Comparison of ENCODE assay signal across 9 cellular contexts in genomic region chr22:31083377-31083768, GRCh38. TPM values are rescaled to one million over a fixed set of nuclear protein-coding genes. Genes with fewer than 3 reads are reported as not detected.
DNase-seq lines count a peak whose midpoint lies in the region; ATAC-seq and TF ChIP-seq lines count a peak whose summit lies in the region.
"Had no signal": no experiment of that assay in that cellular context is flagged by ENCODE, and none has a peak within 500 bp of the region (broad histone marks: within the 10 kb centered on the region; RNA-seq: fewer than 3 reads in every experiment).

No MANE protein-coding gene starts in this region.

- H3K36me3 ChIP-seq in duodenal mucosa (ENCODE audit: control insufficient read depth in 1 of 2, insufficient read depth in 2 of 2, low read length in 2 of 2) = peaks cover 7 to 12% of the 10 kb centered on the region in 2 donors

- no peaks in the 10 kb centered on the region for H3K27me3 Mint-ChIP-seq in osteocyte (ENCODE audit: unreplicated experiment)

- H3K4me3 ChIP-seq in duodenal mucosa (ENCODE audit: low read depth in 1 of 2, low read length in 2 of 2) = peak overlapping the region; percentile 87 to 93

- ATAC-seq in HG02852 (IDR thresholded peaks at IDR 0.05; ENCODE audit: unreplicated experiment) (no peak), GM18861 (IDR thresholded peaks at IDR 0.05; ENCODE audit: unreplicated experiment) (no peak), GM18517 (IDR thresholded peaks at IDR 0.05; ENCODE audit: unreplicated experiment) (no peak)

- H3K4me1 ChIP-seq in duodenal mucosa (ENCODE audit: control insufficient read depth in 1 of 2, insufficient read depth in 2 of 2, low read length in 2 of 2) = peaks cover 59 to 62% of the 10 kb centered on the region in 2 donors

- H3K4me1 Mint-ChIP-seq in osteocyte (ENCODE audit: unreplicated experiment) = peaks cover 40% of the 10 kb centered on the region

- peak overlapping the region; percentile 84 for H3K4me3 Mint-ChIP-seq in osteocyte (ENCODE audit: unreplicated experiment)

- H3K9me3 ChIP-seq in duodenal mucosa (ENCODE audit: control insufficient read depth in 1 of 2, low read length in 2 of 2) = no peaks in the 10 kb centered on the region

- no peak for TF ChIP-seq CTCF in osteocyte (IDR thresholded peaks at IDR 0.05)

- no peaks in the 10 kb centered on the region for H3K9me3 Mint-ChIP-seq in osteocyte (ENCODE audit: unreplicated experiment)

- H3K9ac ChIP-seq in duodenal mucosa (ENCODE audit: low read depth in 1 of 2, low read length in 2 of 2) = peak overlapping the region; percentile 67 to 93

- peak overlapping the region; percentile 91 for H3K27ac ChIP-seq in duodenal mucosa (ENCODE audit: low read depth, low read length)

- H3K27me3 ChIP-seq in duodenal mucosa (ENCODE audit: control insufficient read depth in 1 of 2, insufficient read depth in 2 of 2, low read length in 2 of 2) = no peaks in the 10 kb centered on the region

- no peaks in the 10 kb centered on the region for H3K36me3 Mint-ChIP-seq in osteocyte (ENCODE audit: unreplicated experiment)

- H3K27ac Mint-ChIP-seq in osteocyte (ENCODE audit: unreplicated experiment) = peak overlapping the region; percentile 93

- DNase-seq in DMS53 treated with DMSO at 0.1 percent for 48 hours (lab: John Stamatoyannopoulos, UW; ENCODE audit: unreplicated experiment) (peak; percentile 2), NCI-H2081 treated with DMSO at 0.1 percent for 48 hours (lab: John Stamatoyannopoulos, UW) (peak; percentile 67), osteocyte (ENCODE audit: extremely low spot score, unreplicated experiment) (no peak), HUDEP-2 (lab: John Stamatoyannopoulos, UW; ENCODE audit: unreplicated experiment in 76 of 76) (no peak)

RNA-seq across cellular contexts. Expression of gene SMTN, which starts 2.3 kb away (rescaled TPM):
- 27.2 and 31.8 TPM in 2 replicates for total RNA-seq in osteocyte

RNA-seq across cellular contexts. Expression of gene SELENOM, which starts 24.0 kb away (rescaled TPM):
- 176 and 186 TPM in 2 replicates for total RNA-seq in osteocyte

RNA-seq across cellular contexts. Expression of gene INPP5J, which starts 39.4 kb away (rescaled TPM):
- total RNA-seq in osteocyte = 3.0 and 3.5 TPM in 2 replicates
- total RNA-seq: subcutaneous adipose tissue had no signal

RNA-seq across cellular contexts. Expression of gene PLA2G3, which starts 56.9 kb away (rescaled TPM):
- 0.13 TPM in 1 of 2 replicates, not detected in the other for total RNA-seq in osteocyte
- total RNA-seq: subcutaneous adipose tissue had no signal

Comparison
In these comparisons a context has a peak if more than half of its experiments do, and no peak if none do; other contexts are left out.
1. DNase-seq: peak in DMS53 treated with DMSO at 0.1 percent for 48 hours (single experiment) and NCI-H2081 treated with DMSO at 0.1 percent for 48 hours (single experiment); none in osteocyte (single experiment) and HUDEP-2 (0 of 76).